11 cellular contexts compared by ENCODE assay signal in the genomic region with DNA sequence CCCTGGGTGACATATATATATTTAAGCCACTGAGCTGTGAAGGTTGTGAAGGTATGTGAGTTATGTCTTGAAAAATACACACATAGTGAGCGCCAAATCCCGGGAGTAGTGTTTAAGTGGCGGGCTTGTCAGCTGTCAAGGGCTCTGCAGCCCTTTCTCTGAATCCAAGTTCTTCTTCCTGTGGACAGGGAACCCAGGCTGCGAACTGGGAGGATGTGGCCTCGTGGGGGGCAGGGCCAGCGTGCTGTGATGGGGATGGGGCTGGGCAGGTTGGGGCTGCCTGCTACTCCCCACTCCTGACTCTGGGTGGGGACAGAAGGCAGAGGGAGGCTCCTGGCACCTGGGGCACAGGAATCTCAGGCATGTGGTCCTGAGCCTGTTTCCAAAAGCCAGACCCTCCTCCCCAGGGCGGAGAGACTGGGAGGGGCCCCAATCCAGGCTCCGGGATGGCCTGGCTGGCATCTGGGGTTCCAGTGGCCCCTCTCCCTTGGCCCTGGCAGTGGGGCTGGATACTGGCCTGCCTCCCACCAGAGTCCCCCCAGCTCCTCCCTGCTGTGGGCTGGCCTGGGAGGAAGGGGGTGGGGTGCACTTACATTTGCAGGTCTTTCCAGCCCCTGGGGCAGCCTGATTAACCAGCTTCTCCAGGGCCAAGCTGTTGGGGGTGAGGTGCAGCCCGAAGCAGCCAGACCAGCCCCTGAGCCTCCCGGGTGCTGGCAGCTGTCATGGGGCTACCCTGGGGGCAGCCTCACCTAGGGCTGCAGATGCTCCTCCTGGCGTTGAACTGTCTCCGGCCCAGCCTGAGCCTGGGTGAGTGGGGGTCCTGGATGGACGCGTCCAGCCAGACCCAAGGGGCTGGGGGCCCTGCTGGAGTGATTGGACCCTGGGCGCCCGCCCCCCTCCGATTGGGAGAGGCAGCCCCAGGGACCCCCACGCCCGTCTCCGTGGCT. TPM values are rescaled to one million over a fixed set of nuclear protein-coding genes. Genes with fewer than 3 reads are reported as not detected.
A peak's percentile ranks its signal among the peaks of the same experiment; 100 is the strongest.
DNase-seq lines count a peak whose midpoint lies in the region; ATAC-seq and TF ChIP-seq lines count a peak whose summit lies in the region.
"Had no signal": no experiment of that assay in that cellular context is flagged by ENCODE, and none has a peak within 500 bp of the region (broad histone marks: within the 10 kb centered on the region; RNA-seq: fewer than 3 reads in every experiment).

A gene (plus strand): TSS at position 622 of the 947 bp plus-strand sequence. CDS start 101 bp downstream, at position 723.

- no peaks in the 10 kb centered on the region for H3K27me3 Mint-ChIP-seq in activated B cell treated with CpG ODN at 0.5 μM for 24 hours
- H3K27me3 Mint-ChIP-seq: activated T-helper 17 cell treated with anti-CD3 and anti-CD28 coated beads, Interleukin-2, amount 50 U/mL, for 72 hours had no signal

- no peak within 1 kb of the TSS for H3K27ac ChIP-seq in lower lobe of right lung
- H3K27ac ChIP-seq: KMS-11 had no signal

- peak; percentile 39 for DNase-seq in BE2C
- DNase-seq in GM19238 (ENCODE audit: insufficient read length, low spot score), result peak; percentile 4
- no peak for DNase-seq in activated B cell treated with CpG ODN at 0.5 μM for 24 hours
- DNase-seq in lower lobe of right lung, result peak; percentile 60
- no peak for DNase-seq in effector CD8-positive, alpha-beta T cell (lab: John Stamatoyannopoulos, UW)
- DNase-seq: occipital lobe had no signal

- H3K4me1 Mint-ChIP-seq in activated B cell treated with CpG ODN at 0.5 μM for 24 hours, result no peaks in the 10 kb centered on the region

- no peak within 1 kb of the TSS for H3K4me3 Mint-ChIP-seq in activated B cell treated with CpG ODN at 0.5 μM for 24 hours
- H3K4me3 Mint-ChIP-seq: activated T-helper 17 cell treated with anti-CD3 and anti-CD28 coated beads, Interleukin-2, amount 50 U/mL, for 72 hours had no signal

- POLR2A ChIA-PET in activated B cell treated with CpG ODN at 0.5 μM for 24 hours (lab: Charles Lee), result no interaction called here

- H3K36me3 Mint-ChIP-seq in activated B cell treated with CpG ODN at 0.5 μM for 24 hours (ENCODE audit: low read depth), result peaks cover 14% of the 10 kb centered on the region

- CTCF ChIA-PET in activated B cell treated with CpG ODN at 0.5 μM for 24 hours (lab: Charles Lee), result no interaction called here

- TF ChIP-seq CTCF in BE2C (IDR thresholded peaks at IDR 0.05; ENCODE audit: low read depth, low read length) (no peak), activated B cell treated with CpG ODN at 0.5 μM for 24 hours (IDR thresholded peaks at IDR 0.05) (no peak), lower lobe of right lung (IDR thresholded peaks at IDR 0.05) (no peak)

- H3K9me3 Mint-ChIP-seq in activated B cell treated with CpG ODN at 0.5 μM for 24 hours, result no peaks in the 10 kb centered on the region
- H3K9me3 Mint-ChIP-seq: activated T-helper 17 cell treated with anti-CD3 and anti-CD28 coated beads, Interleukin-2, amount 50 U/mL, for 72 hours had no signal

- no peaks in the 10 kb centered on the region for H3K9me3 ChIP-seq in BE2C
- no peaks in the 10 kb centered on the region for H3K9me3 ChIP-seq in lower lobe of right lung

- H3K27me3 ChIP-seq in BE2C (no peaks in the 10 kb centered on the region), lower lobe of right lung (ENCODE audit: low read depth) (no peaks in the 10 kb centered on the region)

- H3K27ac Mint-ChIP-seq in activated B cell treated with CpG ODN at 0.5 μM for 24 hours, result no peak within 1 kb of the TSS
- H3K27ac Mint-ChIP-seq: activated T-helper 17 cell treated with anti-CD3 and anti-CD28 coated beads, Interleukin-2, amount 50 U/mL, for 72 hours had no signal

- intact Hi-C loops in activated B cell treated with CpG ODN at 0.5 μM for 24 hours (cut with micrococcal nuclease) (loop anchor here (10.0 kb wide), 1 partner anchor 485 kb away; no protein-coding TSS in a partner anchor), lower lobe of right lung (cut with DNase I) (no loop called here)

- ATAC-seq in activated B cell treated with CpG ODN at 0.5 μM for 24 hours (ENCODE audit: low read depth) (peak; percentile 18), lower lobe of right lung (peak; percentile 45 to 63), GM21360 (IDR thresholded peaks at IDR 0.05; ENCODE audit: unreplicated experiment) (no peak), HG03469 (IDR thresholded peaks at IDR 0.05; ENCODE audit: unreplicated experiment) (no peak), HG03280 (IDR thresholded peaks at IDR 0.05; ENCODE audit: unreplicated experiment) (no peak)
- ATAC-seq: activated T-helper 17 cell treated with anti-CD3 and anti-CD28 coated beads, Interleukin-2, amount 50 U/mL, for 72 hours had no signal

- H3K4me1 ChIP-seq in BE2C (no peaks in the 10 kb centered on the region), lower lobe of right lung (peaks cover 6% of the 10 kb centered on the region)

- no peaks in the 10 kb centered on the region for H3K36me3 ChIP-seq in BE2C
- peaks cover 18% of the 10 kb centered on the region for H3K36me3 ChIP-seq in lower lobe of right lung

- no peak within 1 kb of the TSS for H3K4me3 ChIP-seq in BE2C (ENCODE audit: low read depth, low read length)
- peak within 1 kb of the TSS; percentile 17 for H3K4me3 ChIP-seq in lower lobe of right lung

RNA-seq across cellular contexts. Expression of the gene that starts here (rescaled TPM):
- not detected for polyA plus RNA-seq in BE2C (2012; ENCODE audit: insufficient read depth, insufficient read length, low read depth)
- total RNA-seq in activated B cell treated with CpG ODN at 0.5 μM for 24 hours (3.2 and 3.4 TPM in 2 replicates), lower lobe of right lung (16.6 TPM)
- total RNA-seq: occipital lobe had no signal

Comparison
In these comparisons a context has a peak if more than half of its experiments do, and no peak if none do; other contexts are left out.
1. DNase-seq: peak in BE2C (single experiment), GM19238 (single experiment) and lower lobe of right lung (single experiment); none in activated B cell treated with CpG ODN at 0.5 μM for 24 hours (single experiment) and effector CD8-positive, alpha-beta T cell (single experiment).
2. ATAC-seq: peak in activated B cell treated with CpG ODN at 0.5 μM for 24 hours (single experiment) and lower lobe of right lung (2 of 2); none in GM21360 (single experiment), HG03469 (single experiment) and HG03280 (single experiment).